ENCODE assay signal across 26 cellular contexts in genomic region chr16:84749072-84749471, GRCh38. TPM values are rescaled to one million over a fixed set of nuclear protein-coding genes. Genes with fewer than 3 reads are reported as not detected.
DNase-seq lines count a peak whose midpoint lies in the region; ATAC-seq and TF ChIP-seq lines count a peak whose summit lies in the region.
"Had no signal": no experiment of that assay in that cellular context is flagged by ENCODE, and none has a peak within 500 bp of the region (broad histone marks: within the 10 kb centered on the region; RNA-seq: fewer than 3 reads in every experiment).

No MANE protein-coding gene starts in this region.

- no peaks in the 10 kb centered on the region for H3K27me3 Mint-ChIP-seq in chondrocyte (ENCODE audit: low read depth)
- H3K27me3 Mint-ChIP-seq in activated CD8-positive, alpha-beta T cell treated with anti-CD3 and anti-CD28 coated beads for 36 hours: no peaks in the 10 kb centered on the region
- H3K27me3 Mint-ChIP-seq: activated CD4-positive, alpha-beta T cell treated with anti-CD3 and anti-CD28 coated beads for 36 hours; activated T-cell treated with anti-CD3 and anti-CD28 coated beads, Interleukin-2, amount 50 U/mL, for 24 hours had no signal

- no peak for DNase-seq in chondrocyte (ENCODE audit: low spot score)
- DNase-seq in adrenal gland: no peak
- DNase-seq in cerebellar cortex (ENCODE audit: low spot score): no peak
- no peak for DNase-seq in activated T-cell treated with anti-CD3 and anti-CD28 coated beads for 4 hours
- no peak for DNase-seq in activated CD8-positive, alpha-beta T cell treated with anti-CD3 and anti-CD28 coated beads for 36 hours
- DNase-seq: activated CD4-positive, alpha-beta T cell treated with anti-CD3 and anti-CD28 coated beads for 36 hours; activated gamma-delta T cell treated with Interleukin-2 at 50 U/mL for 16 hours; activated T-cell treated with anti-CD3 and anti-CD28 coated beads, Interleukin-2, amount 50 U/mL, for 24 hours; body of pancreas; DMS79; effector CD4-positive, alpha-beta T cell; GDM1; immature natural killer cell; NCI-H1092 treated with DMSO at 0.1 percent for 48 hours; NCI-H187 treated with DMSO at 0.1 percent for 48 hours; NCI-H526 treated with DMSO at 0.1 percent for 48 hours; stimulated activated naive CD8-positive, alpha-beta T cell treated with anti-CD3 and anti-CD28 coated beads, Interleukin-15, Interleukin-2, amounts not matched to agents 100 U/mL and 50 U/mL, for 24 hours had no signal

- H3K79me2 ChIP-seq in neural cell (replicated peaks; ENCODE audit: insufficient read depth, low read length): peaks cover 15% of the 10 kb centered on the region

- no peak overlapping the region for H3K4me3 ChIP-seq in GM12875 (ENCODE audit: low read depth, low read length)
- no peak overlapping the region for H3K4me3 ChIP-seq in neural cell (ENCODE audit: low read length)
- no peak overlapping the region for H3K4me3 ChIP-seq in adrenal gland
- H3K4me3 ChIP-seq: body of pancreas, hepatocyte, skin epidermis, thoracic aorta, vagina had no signal

- H3K4me3 Mint-ChIP-seq in chondrocyte (ENCODE audit: unreplicated experiment): no peak overlapping the region
- no peak overlapping the region for H3K4me3 Mint-ChIP-seq in activated CD8-positive, alpha-beta T cell treated with anti-CD3 and anti-CD28 coated beads for 36 hours
- H3K4me3 Mint-ChIP-seq: activated CD4-positive, alpha-beta T cell treated with anti-CD3 and anti-CD28 coated beads for 36 hours; activated T-cell treated with anti-CD3 and anti-CD28 coated beads, Interleukin-2, amount 50 U/mL, for 24 hours; immature natural killer cell; T-helper 1 cell treated with Interleukin-12 subunit alpha and Interleukin-12 subunit beta and Interleukin-4 antibody, amounts not matched to agents 30 μg/mL and 1 μg/mL, for 36 hours had no signal

- TF ChIP-seq CTCF in C4-2B (conservative IDR thresholded peaks at IDR 0.05) (peak; percentile 28), GM12875 (IDR thresholded peaks at IDR 0.05; ENCODE audit: borderline replicate concordance, insufficient read depth, low read depth, low read length) (peak; percentile 14; the same call in 1 of the 2 replicates), chondrocyte (IDR thresholded peaks at IDR 0.05) (peak; percentile 9), neural cell (IDR thresholded peaks at IDR 0.05; ENCODE audit: poor library complexity, severe bottlenecking) (peak; percentile 8), adrenal gland (IDR thresholded peaks at IDR 0.05) (no peak)
- no peak for TF ChIP-seq CTCF in activated CD8-positive, alpha-beta T cell treated with anti-CD3 and anti-CD28 coated beads for 36 hours (IDR thresholded peaks at IDR 0.05)

- ATAC-seq in activated CD8-positive, alpha-beta T cell treated with anti-CD3 and anti-CD28 coated beads for 36 hours: no peak
- ATAC-seq: activated CD4-positive, alpha-beta T cell treated with anti-CD3 and anti-CD28 coated beads for 36 hours; body of pancreas; stimulated activated naive CD8-positive, alpha-beta T cell treated with anti-CD3 and anti-CD28 coated beads, Interleukin-15, Interleukin-2, amounts not matched to agents 100 U/mL and 50 U/mL, for 24 hours had no signal

- peaks cover 9 to 31% of the 10 kb centered on the region in 2 donors for H3K4me1 ChIP-seq in adrenal gland (replicated peaks in 1 of 2)

- intact Hi-C loops in adrenal gland (cut with DNase I): no loop called here
- intact Hi-C loops in activated CD8-positive, alpha-beta T cell treated with anti-CD3 and anti-CD28 coated beads for 36 hours (cut with micrococcal nuclease): no loop called here

- no peak overlapping the region for H3K9ac ChIP-seq in neural cell (ENCODE audit: low read length)

- H3K4me2 ChIP-seq in neural cell (ENCODE audit: low read length): no peak overlapping the region
- H3K4me2 ChIP-seq: hepatocyte had no signal

- H3K36me3 ChIP-seq in neural cell (ENCODE audit: insufficient read depth, low read length) (peaks cover 13% of the 10 kb centered on the region), adrenal gland (replicated peaks in 1 of 2) (no peaks in the 10 kb centered on the region)
- H3K36me3 ChIP-seq: thoracic aorta had no signal

- H3F3A ChIP-seq in neural cell (ENCODE audit: insufficient read depth, low read length, poor library complexity, severe bottlenecking): no peaks in the 10 kb centered on the region

- no peaks in the 10 kb centered on the region for H3K36me3 Mint-ChIP-seq in chondrocyte (ENCODE audit: low read depth)
- H3K36me3 Mint-ChIP-seq in activated CD8-positive, alpha-beta T cell treated with anti-CD3 and anti-CD28 coated beads for 36 hours (ENCODE audit: low read depth): peaks cover 21% of the 10 kb centered on the region

- H3K9me2 ChIP-seq in neural cell (ENCODE audit: insufficient read depth, low read length): no peaks in the 10 kb centered on the region

- H3K27ac ChIP-seq in C4-2B (no peak overlapping the region), neural cell (ENCODE audit: low read length) (no peak overlapping the region), adrenal gland (no peak overlapping the region)
- H3K27ac ChIP-seq: body of pancreas, epithelial cell of prostate, thoracic aorta, vagina had no signal

- TF ChIP-seq POLR2A in adrenal gland (IDR thresholded peaks at IDR 0.05): no peak

- POLR2A ChIA-PET in activated CD8-positive, alpha-beta T cell treated with anti-CD3 and anti-CD28 coated beads for 36 hours (lab: Charles Lee): no interaction called here

- no peak overlapping the region for H2AFZ ChIP-seq in neural cell (ENCODE audit: low read depth, low read length)
- H2AFZ ChIP-seq: hepatocyte had no signal

- 95 to 96% (median 95%) methylated on average over 2 of the region's 2 CpGs for WGBS in adrenal gland, 4 donors

- H3K27ac Mint-ChIP-seq in chondrocyte (ENCODE audit: unreplicated experiment): no peak overlapping the region
- H3K27ac Mint-ChIP-seq in activated CD8-positive, alpha-beta T cell treated with anti-CD3 and anti-CD28 coated beads for 36 hours: no peak overlapping the region
- H3K27ac Mint-ChIP-seq: activated CD4-positive, alpha-beta T cell treated with anti-CD3 and anti-CD28 coated beads for 36 hours; activated T-cell treated with anti-CD3 and anti-CD28 coated beads, Interleukin-2, amount 50 U/mL, for 24 hours; T-helper 1 cell treated with Interleukin-12 subunit alpha and Interleukin-12 subunit beta and Interleukin-4 antibody, amounts not matched to agents 30 μg/mL and 1 μg/mL, for 36 hours had no signal

- H3K9me3 ChIP-seq in neural cell (ENCODE audit: low read length) (no peaks in the 10 kb centered on the region), adrenal gland (replicated peaks in 1 of 3) (no peaks in the 10 kb centered on the region)
- H3K9me3 ChIP-seq: body of pancreas, thoracic aorta, vagina had no signal

- no peak for TF ChIP-seq RAD21 in neural cell (conservative IDR thresholded peaks at IDR 0.05)

- H3K4me1 Mint-ChIP-seq in chondrocyte (ENCODE audit: low read depth): peaks cover 28% of the 10 kb centered on the region
- peaks cover 47% of the 10 kb centered on the region for H3K4me1 Mint-ChIP-seq in activated CD8-positive, alpha-beta T cell treated with anti-CD3 and anti-CD28 coated beads for 36 hours (ENCODE audit: low read depth)

- CTCF ChIA-PET in activated CD8-positive, alpha-beta T cell treated with anti-CD3 and anti-CD28 coated beads for 36 hours (lab: Charles Lee): interaction anchor here (2.7 to 8.6 kb wide), 2 partner anchors 11 kb away, joined by 11 to 151 read pairs; no protein-coding TSS in a partner anchor

- TF ChIP-seq EP300 in neural cell (conservative IDR thresholded peaks at IDR 0.05; ENCODE audit: poor library complexity, severe bottlenecking): no peak

- no peaks in the 10 kb centered on the region for H3K9me3 Mint-ChIP-seq in chondrocyte (ENCODE audit: low read depth)
- no peaks in the 10 kb centered on the region for H3K9me3 Mint-ChIP-seq in activated CD8-positive, alpha-beta T cell treated with anti-CD3 and anti-CD28 coated beads for 36 hours
- H3K9me3 Mint-ChIP-seq: activated T-cell treated with anti-CD3 and anti-CD28 coated beads, Interleukin-2, amount 50 U/mL, for 24 hours; immature natural killer cell; T-helper 1 cell treated with Interleukin-12 subunit alpha and Interleukin-12 subunit beta and Interleukin-4 antibody, amounts not matched to agents 30 μg/mL and 1 μg/mL, for 36 hours had no signal

- no peaks in the 10 kb centered on the region for H3K27me3 ChIP-seq in neural cell (ENCODE audit: insufficient read depth, low read depth, low read length)
- H3K27me3 ChIP-seq in adrenal gland: no peaks in the 10 kb centered on the region
- H3K27me3 ChIP-seq: body of pancreas, hepatocyte, vagina had no signal

- no peaks in the 10 kb centered on the region for H4K20me1 ChIP-seq in neural cell (ENCODE audit: insufficient read depth)

TF ChIP-seq in neural cell, 6 proteins besides CTCF, POLR2A, EP300 and RAD21 (continues in another document):
- TF ChIP-seq TAF1 (IDR thresholded peaks at IDR 0.05; ENCODE audit: low read depth) (no peak), POLR2AphosphoS5 (IDR thresholded peaks at IDR 0.05) (no peak), MXI1 (conservative IDR thresholded peaks at IDR 0.05; ENCODE audit: poor library complexity, severe bottlenecking) (no peak), EZH2 (IDR thresholded peaks at IDR 0.05; ENCODE audit: borderline replicate concordance, insufficient read depth, low read length, poor library complexity, severe bottlenecking) (no peak), SMC3 (conservative IDR thresholded peaks at IDR 0.05; ENCODE audit: poor library complexity) (no peak)

RNA-seq across cellular contexts. Expression of gene USP10, which starts 49.3 kb away (rescaled TPM):
- 43.0 to 59.3 TPM (median 43.4 TPM) in 3 replicates for total RNA-seq in chondrocyte
- polyA plus RNA-seq in neural cell: 32.9 and 48.9 TPM in 2 replicates
- 77.4 and 89.1 TPM in 2 replicates for polyA minus RNA-seq in neural cell
- total RNA-seq in adrenal gland: 100 to 1,000 TPM in 1 of 8 donors, 10 to 100 TPM in 7; 38.5 to 110 (median 65.0) TPM
- polyA plus RNA-seq in adrenal gland: 100 to 1,000 TPM in 1 of 3 donors, 10 to 100 TPM in 2; 16.2 to 154 (median 18.2) TPM
- total RNA-seq in activated CD8-positive, alpha-beta T cell treated with anti-CD3 and anti-CD28 coated beads for 36 hours: 100 to 1,000 TPM; 116 TPM

Comparison
In these comparisons a context has a peak if more than half of its experiments do, and no peak if none do; other contexts are left out.
1. CTCF ChIP-seq: peak in C4-2B (single experiment), GM12875 (single experiment), chondrocyte (single experiment) and neural cell (single experiment); none in adrenal gland (0 of 6) and activated CD8-positive, alpha-beta T cell treated with anti-CD3 and anti-CD28 coated beads for 36 hours (single experiment).